Comparison of ENCODE assay signal across 8 cellular contexts in the genomic region with DNA sequence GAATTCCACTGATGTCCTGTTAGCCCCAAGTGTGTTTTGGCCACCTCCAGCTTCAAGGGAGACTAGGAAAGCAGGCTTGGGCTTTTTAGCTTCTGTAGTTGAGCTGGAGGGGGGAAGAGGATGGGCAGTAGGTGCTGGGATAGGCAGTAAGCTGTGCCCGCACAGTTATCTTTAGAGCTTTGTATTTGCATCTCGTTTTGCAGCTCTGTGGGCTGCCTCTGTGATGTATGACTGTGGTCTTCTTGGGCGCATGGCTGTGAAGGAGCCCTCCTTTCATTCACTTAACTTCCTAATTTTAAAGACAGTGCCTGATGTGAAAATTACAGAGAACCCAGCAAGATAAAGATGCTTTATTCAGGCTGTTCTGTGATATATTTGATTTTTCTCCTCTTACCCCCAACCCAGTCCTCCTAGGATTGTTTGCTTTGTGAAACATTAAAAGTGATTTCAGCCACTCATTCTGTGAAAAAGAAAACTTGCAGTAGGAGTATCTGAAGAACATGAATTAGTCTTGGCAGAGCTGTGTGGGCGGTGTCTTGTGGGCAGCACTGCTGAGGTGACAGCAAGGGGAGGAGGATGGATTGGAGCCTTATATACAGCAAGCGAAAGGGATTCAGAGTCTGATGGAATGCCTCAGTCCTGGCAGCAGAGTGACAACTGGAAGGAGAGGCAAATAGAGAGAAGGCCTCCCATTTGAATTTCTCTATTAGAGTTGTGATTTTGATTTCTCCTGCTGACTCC.
DNase-seq lines count a peak whose midpoint lies in the region; ATAC-seq and TF ChIP-seq lines count a peak whose summit lies in the region.

No MANE protein-coding gene starts in this region.

- H3K27me3 ChIP-seq in left ventricle myocardium inferior (ENCODE audit: low read depth): no peaks in the 10 kb centered on the region
- H3K27me3 ChIP-seq in foreskin keratinocyte: no peaks in the 10 kb centered on the region

- H3K9me3 Mint-ChIP-seq in activated T-cell treated with anti-CD3 and anti-CD28 coated beads, Interleukin-2, amount 50 U/mL, for 24 hours: peaks cover 7% of the 10 kb centered on the region

- DNase-seq in activated T-cell treated with anti-CD3 and anti-CD28 coated beads, Interleukin-2, amount 50 U/mL, for 24 hours: peak; percentile 48
- DNase-seq in posterior cingulate gyrus (peak in 7 of 10 donors; percentile 18 to 92 (median 52)), NCI-H1048 (lab: John Stamatoyannopoulos, UW) (no peak), NCI-H1694 treated with DMSO at 0.1 percent for 48 hours (lab: John Stamatoyannopoulos, UW) (no peak), left ventricle myocardium inferior (no peak), foreskin keratinocyte (no peak)

- no peaks in the 10 kb centered on the region for H3K27me3 Mint-ChIP-seq in activated T-cell treated with anti-CD3 and anti-CD28 coated beads, Interleukin-2, amount 50 U/mL, for 24 hours

- H3K4me3 Mint-ChIP-seq in activated T-cell treated with anti-CD3 and anti-CD28 coated beads, Interleukin-2, amount 50 U/mL, for 24 hours: no peak overlapping the region

- ATAC-seq in GM18498 (IDR thresholded peaks at IDR 0.05; ENCODE audit: unreplicated experiment): peak; percentile 86
- ATAC-seq in HG03045 (IDR thresholded peaks at IDR 0.05; ENCODE audit: unreplicated experiment): peak; percentile 52
- no peak for ATAC-seq in foreskin keratinocyte

- H3K4me1 Mint-ChIP-seq in activated T-cell treated with anti-CD3 and anti-CD28 coated beads, Interleukin-2, amount 50 U/mL, for 24 hours (ENCODE audit: low read depth): peaks cover 44% of the 10 kb centered on the region

- H3K4me1 ChIP-seq in left ventricle myocardium inferior: no peaks in the 10 kb centered on the region
- no peaks in the 10 kb centered on the region for H3K4me1 ChIP-seq in foreskin keratinocyte

- peak overlapping the region; percentile 88 for H3K27ac Mint-ChIP-seq in activated T-cell treated with anti-CD3 and anti-CD28 coated beads, Interleukin-2, amount 50 U/mL, for 24 hours

- H3K36me3 ChIP-seq in left ventricle myocardium inferior: peaks cover 49% of the 10 kb centered on the region

- peaks cover 72% of the 10 kb centered on the region for H3K36me3 Mint-ChIP-seq in activated T-cell treated with anti-CD3 and anti-CD28 coated beads, Interleukin-2, amount 50 U/mL, for 24 hours (ENCODE audit: low read depth)

- no peak overlapping the region for H3K4me3 ChIP-seq in left ventricle myocardium inferior

- peaks cover 14% of the 10 kb centered on the region for H3K9me3 ChIP-seq in left ventricle myocardium inferior (replicated peaks)

- no peak overlapping the region for H3K27ac ChIP-seq in left ventricle myocardium inferior (replicated peaks)
- H3K27ac ChIP-seq in foreskin keratinocyte: no peak overlapping the region

- intact Hi-C loops in posterior cingulate gyrus (cut with DNase I) (no loop called here), left ventricle myocardium inferior (cut with micrococcal nuclease) (no loop called here)

- TF ChIP-seq CTCF in left ventricle myocardium inferior (IDR thresholded peaks at IDR 0.05; ENCODE audit: borderline replicate concordance) (no peak), foreskin keratinocyte (conservative IDR thresholded peaks at IDR 0.05) (no peak)

Comparison
In these comparisons a context has a peak if more than half of its experiments do, and no peak if none do; other contexts are left out.
1. DNase-seq: peak in activated T-cell treated with anti-CD3 and anti-CD28 coated beads, Interleukin-2, amount 50 U/mL, for 24 hours (single experiment) and posterior cingulate gyrus (7 of 10); none in NCI-H1048 (single experiment), NCI-H1694 treated with DMSO at 0.1 percent for 48 hours (single experiment), left ventricle myocardium inferior (single experiment) and foreskin keratinocyte (0 of 2).